In genomic region chr2:241025639-241026038, GRCh38 we compare ENCODE assay signal across 32 cellular contexts. TPM values are rescaled to one million over a fixed set of nuclear protein-coding genes. Genes with fewer than 3 reads are reported as not detected.
"Had no signal": no experiment of that assay in that cellular context is flagged by ENCODE, and none has a peak within 500 bp of the region (broad histone marks: within the 10 kb centered on the region; RNA-seq: fewer than 3 reads in every experiment).

No MANE protein-coding gene starts in this region.

- H3K27me3 ChIP-seq: adrenal gland, body of pancreas, colonic mucosa, dorsolateral prefrontal cortex, heart left ventricle, right atrium auricular region, spleen, testis had no signal

- H3K4me1 ChIP-seq: adrenal gland, body of pancreas, colonic mucosa, foreskin keratinocyte, heart left ventricle, parathyroid adenoma, right atrium auricular region, spleen, testis had no signal

- H3K4me3 ChIP-seq: adrenal gland, body of pancreas, colonic mucosa, dorsolateral prefrontal cortex, heart left ventricle, right atrium auricular region, spleen, testis had no signal

- ATAC-seq: body of pancreas; foreskin keratinocyte; heart left ventricle; naive thymus-derived CD8-positive, alpha-beta T cell; stimulated activated naive CD8-positive, alpha-beta T cell treated with anti-CD3 and anti-CD28 coated beads, Interleukin-15, Interleukin-2, amounts not matched to agents 100 U/mL and 50 U/mL, for 24 hours had no signal

- H2AFZ ChIP-seq: parathyroid adenoma had no signal

- H3K27me3 Mint-ChIP-seq: activated naive CD8-positive, alpha-beta T cell treated with anti-CD3 and anti-CD28 coated beads for 36 hours; naive thymus-derived CD8-positive, alpha-beta T cell had no signal

- H3K4me3 Mint-ChIP-seq: activated naive CD4-positive, alpha-beta T cell treated with anti-CD3 and anti-CD28 coated beads for 36 hours; activated naive CD8-positive, alpha-beta T cell treated with anti-CD3 and anti-CD28 coated beads for 36 hours; activated T-helper 1 cell treated with anti-CD3 and anti-CD28 coated beads, Interleukin-12 subunit alpha, Interleukin-12 subunit beta, Interleukin-2, Interleukin-4 antibody, amounts not matched to agents 30 ng/mL and 10 ng/mL and 1 ng/mL, durations not matched to agents 14 hours and 24 hours and 36 hours; immature natural killer cell; memory B cell; naive thymus-derived CD8-positive, alpha-beta T cell; neural crest cell had no signal

- DNase-seq: activated CD4-positive, alpha-beta T cell treated with anti-CD3 and anti-CD28 coated beads for 4 hours; activated CD4-positive, alpha-beta T cell treated with anti-CD3 and anti-CD28 coated beads, Interleukin-2, amount 50 U/mL, for 48 hours; activated CD8-positive, alpha-beta memory T cell treated with anti-CD3 and anti-CD28 coated beads, Interleukin-2, amount 50 U/mL, for 4 hours; activated effector memory CD4-positive, alpha-beta T cell treated with anti-CD3 and anti-CD28 coated beads, Interleukin-2, amount 50 U/mL, for 16 hours; activated naive CD4-positive, alpha-beta T cell treated with anti-CD3 and anti-CD28 coated beads for 36 hours; activated naive CD8-positive, alpha-beta T cell treated with anti-CD3 and anti-CD28 coated beads for 36 hours; activated T-cell treated with anti-CD3 and anti-CD28 coated beads, Interleukin-2, amount 50 U/mL, for 1 hour; adrenal gland; aorta; body of pancreas; cerebellar nuclear complex; colonic mucosa; dorsolateral prefrontal cortex; effector memory CD4-positive, alpha-beta T cell; foreskin keratinocyte; heart left ventricle; hypothalamus; immature natural killer cell; kidney; midbrain; naive thymus-derived CD8-positive, alpha-beta T cell; occipital lobe; spleen; stimulated activated CD4-positive, alpha-beta T cell treated with anti-CD3 and anti-CD28 coated beads, Interleukin-2, amount 100 ng/mL, for 48 hours; stimulated activated naive CD8-positive, alpha-beta T cell treated with anti-CD3 and anti-CD28 coated beads, Interleukin-15, Interleukin-2, amounts not matched to agents 100 U/mL and 50 U/mL, for 24 hours; testis; trophoblast cell had no signal

- H3K9ac ChIP-seq: parathyroid adenoma had no signal

- H3K4me1 Mint-ChIP-seq: activated naive CD8-positive, alpha-beta T cell treated with anti-CD3 and anti-CD28 coated beads for 36 hours; immature natural killer cell; memory B cell; neural crest cell had no signal

- H3K9me3 ChIP-seq: body of pancreas, colonic mucosa, testis had no signal

- H3K36me3 ChIP-seq: adrenal gland, colonic mucosa, right atrium auricular region had no signal

- H3K27ac ChIP-seq: adrenal gland, body of pancreas, colonic mucosa, dorsolateral prefrontal cortex, foreskin keratinocyte, heart left ventricle, parathyroid adenoma, right atrium auricular region, spleen, testis had no signal

- H3K27ac Mint-ChIP-seq: activated naive CD4-positive, alpha-beta T cell treated with anti-CD3 and anti-CD28 coated beads for 36 hours; activated naive CD8-positive, alpha-beta T cell treated with anti-CD3 and anti-CD28 coated beads for 36 hours; activated T-helper 1 cell treated with anti-CD3 and anti-CD28 coated beads, Interleukin-12 subunit alpha, Interleukin-12 subunit beta, Interleukin-2, Interleukin-4 antibody, amounts not matched to agents 30 ng/mL and 10 ng/mL and 1 ng/mL, durations not matched to agents 14 hours and 24 hours and 36 hours; immature natural killer cell; memory B cell had no signal

RNA-seq across cellular contexts. Expression of gene SNED1, which starts 27.2 kb away (rescaled TPM):
- total RNA-seq: foreskin keratinocyte had no signal
